1 cellular context compared by ENCODE assay signal in the genomic region with DNA sequence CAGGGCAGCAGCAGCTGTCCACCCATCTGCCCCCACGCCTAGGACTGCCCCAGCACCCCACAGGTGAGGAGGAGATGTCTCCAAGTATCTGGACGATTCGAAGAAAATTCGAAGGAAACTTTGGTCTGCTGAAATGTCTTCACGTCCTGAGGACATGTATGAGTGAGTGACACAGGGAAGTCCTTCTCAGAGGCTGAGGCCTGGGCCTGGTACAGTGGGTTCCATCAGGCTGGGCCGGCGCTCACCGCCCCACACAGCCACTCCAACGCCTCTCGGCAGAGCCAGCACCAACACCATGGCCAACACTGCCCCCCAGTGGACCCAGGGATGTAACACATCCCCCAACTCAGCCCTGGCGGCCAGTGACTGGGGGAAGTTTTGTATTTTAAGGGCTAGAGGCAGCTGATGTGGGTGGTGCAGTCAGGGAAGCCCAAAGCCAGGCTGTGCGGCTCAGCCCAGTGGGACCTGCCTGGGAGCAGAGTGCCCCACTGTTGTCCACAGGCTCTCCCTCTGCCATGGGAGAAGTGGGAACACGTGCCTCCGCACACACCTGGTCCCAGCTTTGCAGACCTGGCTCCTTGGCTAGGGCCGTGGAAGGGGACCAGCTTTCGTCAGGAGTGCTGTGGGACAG.
A peak's percentile ranks its signal among the peaks of the same experiment; 100 is the strongest.
TF ChIP-seq lines count a peak whose summit lies in the region.

No MANE protein-coding gene starts in this region.

TF ChIP-seq in HepG2, 621 proteins besides CTCF, POLR2A, EP300 and RAD21 (continued from another document and continues in another):
- TF ChIP-seq, protein P1, sequence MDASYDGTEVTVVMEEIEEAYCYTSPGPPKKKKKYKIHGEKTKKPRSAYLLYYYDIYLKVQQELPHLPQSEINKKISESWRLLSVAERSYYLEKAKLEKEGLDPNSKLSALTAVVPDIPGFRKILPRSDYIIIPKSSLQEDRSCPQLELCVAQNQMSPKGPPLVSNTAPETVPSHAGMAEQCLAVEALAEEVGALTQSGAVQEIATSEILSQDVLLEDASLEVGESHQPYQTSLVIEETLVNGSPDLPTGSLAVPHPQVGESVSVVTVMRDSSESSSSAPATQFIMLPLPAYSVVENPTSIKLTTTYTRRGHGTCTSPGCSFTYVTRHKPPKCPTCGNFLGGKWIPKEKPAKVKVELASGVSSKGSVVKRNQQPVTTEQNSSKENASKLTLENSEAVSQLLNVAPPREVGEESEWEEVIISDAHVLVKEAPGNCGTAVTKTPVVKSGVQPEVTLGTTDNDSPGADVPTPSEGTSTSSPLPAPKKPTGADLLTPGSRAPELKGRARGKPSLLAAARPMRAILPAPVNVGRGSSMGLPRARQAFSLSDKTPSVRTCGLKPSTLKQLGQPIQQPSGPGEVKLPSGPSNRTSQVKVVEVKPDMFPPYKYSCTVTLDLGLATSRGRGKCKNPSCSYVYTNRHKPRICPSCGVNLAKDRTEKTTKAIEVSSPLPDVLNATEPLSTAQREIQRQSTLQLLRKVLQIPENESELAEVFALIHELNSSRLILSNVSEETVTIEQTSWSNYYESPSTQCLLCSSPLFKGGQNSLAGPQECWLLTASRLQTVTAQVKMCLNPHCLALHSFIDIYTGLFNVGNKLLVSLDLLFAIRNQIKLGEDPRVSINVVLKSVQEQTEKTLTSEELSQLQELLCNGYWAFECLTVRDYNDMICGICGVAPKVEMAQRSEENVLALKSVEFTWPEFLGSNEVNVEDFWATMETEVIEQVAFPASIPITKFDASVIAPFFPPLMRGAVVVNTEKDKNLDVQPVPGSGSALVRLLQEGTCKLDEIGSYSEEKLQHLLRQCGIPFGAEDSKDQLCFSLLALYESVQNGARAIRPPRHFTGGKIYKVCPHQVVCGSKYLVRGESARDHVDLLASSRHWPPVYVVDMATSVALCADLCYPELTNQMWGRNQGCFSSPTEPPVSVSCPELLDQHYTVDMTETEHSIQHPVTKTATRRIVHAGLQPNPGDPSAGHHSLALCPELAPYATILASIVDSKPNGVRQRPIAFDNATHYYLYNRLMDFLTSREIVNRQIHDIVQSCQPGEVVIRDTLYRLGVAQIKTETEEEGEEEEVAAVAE (CRISPR knock-in tag; IDR thresholded peaks at IDR 0.05; ENCODE audit: borderline replicate concordance): peak; percentile 69; the same call in 1 of the 2 replicates
- TF ChIP-seq, protein P2, sequence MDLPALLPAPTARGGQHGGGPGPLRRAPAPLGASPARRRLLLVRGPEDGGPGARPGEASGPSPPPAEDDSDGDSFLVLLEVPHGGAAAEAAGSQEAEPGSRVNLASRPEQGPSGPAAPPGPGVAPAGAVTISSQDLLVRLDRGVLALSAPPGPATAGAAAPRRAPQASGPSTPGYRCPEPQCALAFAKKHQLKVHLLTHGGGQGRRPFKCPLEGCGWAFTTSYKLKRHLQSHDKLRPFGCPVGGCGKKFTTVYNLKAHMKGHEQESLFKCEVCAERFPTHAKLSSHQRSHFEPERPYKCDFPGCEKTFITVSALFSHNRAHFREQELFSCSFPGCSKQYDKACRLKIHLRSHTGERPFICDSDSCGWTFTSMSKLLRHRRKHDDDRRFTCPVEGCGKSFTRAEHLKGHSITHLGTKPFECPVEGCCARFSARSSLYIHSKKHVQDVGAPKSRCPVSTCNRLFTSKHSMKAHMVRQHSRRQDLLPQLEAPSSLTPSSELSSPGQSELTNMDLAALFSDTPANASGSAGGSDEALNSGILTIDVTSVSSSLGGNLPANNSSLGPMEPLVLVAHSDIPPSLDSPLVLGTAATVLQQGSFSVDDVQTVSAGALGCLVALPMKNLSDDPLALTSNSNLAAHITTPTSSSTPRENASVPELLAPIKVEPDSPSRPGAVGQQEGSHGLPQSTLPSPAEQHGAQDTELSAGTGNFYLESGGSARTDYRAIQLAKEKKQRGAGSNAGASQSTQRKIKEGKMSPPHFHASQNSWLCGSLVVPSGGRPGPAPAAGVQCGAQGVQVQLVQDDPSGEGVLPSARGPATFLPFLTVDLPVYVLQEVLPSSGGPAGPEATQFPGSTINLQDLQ (CRISPR knock-in tag; IDR thresholded peaks at IDR 0.05): no peak
- TF ChIP-seq, protein P3, sequence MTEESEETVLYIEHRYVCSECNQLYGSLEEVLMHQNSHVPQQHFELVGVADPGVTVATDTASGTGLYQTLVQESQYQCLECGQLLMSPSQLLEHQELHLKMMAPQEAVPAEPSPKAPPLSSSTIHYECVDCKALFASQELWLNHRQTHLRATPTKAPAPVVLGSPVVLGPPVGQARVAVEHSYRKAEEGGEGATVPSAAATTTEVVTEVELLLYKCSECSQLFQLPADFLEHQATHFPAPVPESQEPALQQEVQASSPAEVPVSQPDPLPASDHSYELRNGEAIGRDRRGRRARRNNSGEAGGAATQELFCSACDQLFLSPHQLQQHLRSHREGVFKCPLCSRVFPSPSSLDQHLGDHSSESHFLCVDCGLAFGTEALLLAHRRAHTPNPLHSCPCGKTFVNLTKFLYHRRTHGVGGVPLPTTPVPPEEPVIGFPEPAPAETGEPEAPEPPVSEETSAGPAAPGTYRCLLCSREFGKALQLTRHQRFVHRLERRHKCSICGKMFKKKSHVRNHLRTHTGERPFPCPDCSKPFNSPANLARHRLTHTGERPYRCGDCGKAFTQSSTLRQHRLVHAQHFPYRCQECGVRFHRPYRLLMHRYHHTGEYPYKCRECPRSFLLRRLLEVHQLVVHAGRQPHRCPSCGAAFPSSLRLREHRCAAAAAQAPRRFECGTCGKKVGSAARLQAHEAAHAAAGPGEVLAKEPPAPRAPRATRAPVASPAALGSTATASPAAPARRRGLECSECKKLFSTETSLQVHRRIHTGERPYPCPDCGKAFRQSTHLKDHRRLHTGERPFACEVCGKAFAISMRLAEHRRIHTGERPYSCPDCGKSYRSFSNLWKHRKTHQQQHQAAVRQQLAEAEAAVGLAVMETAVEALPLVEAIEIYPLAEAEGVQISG (CRISPR knock-in tag; IDR thresholded peaks at IDR 0.05): peak; percentile 55
- TF ChIP-seq ZKSCAN8 (CRISPR knock-in tag; IDR thresholded peaks at IDR 0.05; ENCODE audit: borderline replicate concordance): peak; percentile 40; the same call in 1 of the 2 replicates
- TF ChIP-seq STAG1 (CRISPR knock-in tag; IDR thresholded peaks at IDR 0.05): peak; percentile 100
- TF ChIP-seq GABPB1 (CRISPR knock-in tag; IDR thresholded peaks at IDR 0.05): peak; percentile 63
- no peak for TF ChIP-seq ZNF883 (CRISPR knock-in tag; IDR thresholded peaks at IDR 0.05; ENCODE audit: not compliant biosample characterization)
- TF ChIP-seq, protein P4, sequence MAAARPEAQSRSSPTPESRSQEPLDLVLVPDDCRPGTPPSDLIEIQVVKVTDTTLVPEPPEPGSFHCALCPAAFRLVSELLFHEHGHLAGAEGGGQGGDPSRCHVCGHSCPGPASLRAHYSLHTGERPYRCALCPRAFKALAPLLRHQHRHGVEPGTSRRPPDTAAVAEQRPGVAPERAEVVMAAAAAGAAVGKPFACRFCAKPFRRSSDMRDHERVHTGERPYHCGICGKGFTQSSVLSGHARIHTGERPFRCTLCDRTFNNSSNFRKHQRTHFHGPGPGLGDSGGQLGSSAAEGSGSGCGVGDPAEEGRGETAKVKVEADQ (CRISPR knock-in tag; IDR thresholded peaks at IDR 0.05; ENCODE audit: borderline replicate concordance): no peak
- no peak for TF ChIP-seq ZNF33B (CRISPR knock-in tag; IDR thresholded peaks at IDR 0.05)
- TF ChIP-seq MYC (CRISPR knock-in tag; IDR thresholded peaks at IDR 0.05; ENCODE audit: borderline replicate concordance): peak; percentile 36; the same call in 1 of the 2 replicates
- no peak for TF ChIP-seq RBM22 (optimal IDR thresholded peaks at IDR 0.05; ENCODE audit: low read length)
- TF ChIP-seq, protein P5, sequence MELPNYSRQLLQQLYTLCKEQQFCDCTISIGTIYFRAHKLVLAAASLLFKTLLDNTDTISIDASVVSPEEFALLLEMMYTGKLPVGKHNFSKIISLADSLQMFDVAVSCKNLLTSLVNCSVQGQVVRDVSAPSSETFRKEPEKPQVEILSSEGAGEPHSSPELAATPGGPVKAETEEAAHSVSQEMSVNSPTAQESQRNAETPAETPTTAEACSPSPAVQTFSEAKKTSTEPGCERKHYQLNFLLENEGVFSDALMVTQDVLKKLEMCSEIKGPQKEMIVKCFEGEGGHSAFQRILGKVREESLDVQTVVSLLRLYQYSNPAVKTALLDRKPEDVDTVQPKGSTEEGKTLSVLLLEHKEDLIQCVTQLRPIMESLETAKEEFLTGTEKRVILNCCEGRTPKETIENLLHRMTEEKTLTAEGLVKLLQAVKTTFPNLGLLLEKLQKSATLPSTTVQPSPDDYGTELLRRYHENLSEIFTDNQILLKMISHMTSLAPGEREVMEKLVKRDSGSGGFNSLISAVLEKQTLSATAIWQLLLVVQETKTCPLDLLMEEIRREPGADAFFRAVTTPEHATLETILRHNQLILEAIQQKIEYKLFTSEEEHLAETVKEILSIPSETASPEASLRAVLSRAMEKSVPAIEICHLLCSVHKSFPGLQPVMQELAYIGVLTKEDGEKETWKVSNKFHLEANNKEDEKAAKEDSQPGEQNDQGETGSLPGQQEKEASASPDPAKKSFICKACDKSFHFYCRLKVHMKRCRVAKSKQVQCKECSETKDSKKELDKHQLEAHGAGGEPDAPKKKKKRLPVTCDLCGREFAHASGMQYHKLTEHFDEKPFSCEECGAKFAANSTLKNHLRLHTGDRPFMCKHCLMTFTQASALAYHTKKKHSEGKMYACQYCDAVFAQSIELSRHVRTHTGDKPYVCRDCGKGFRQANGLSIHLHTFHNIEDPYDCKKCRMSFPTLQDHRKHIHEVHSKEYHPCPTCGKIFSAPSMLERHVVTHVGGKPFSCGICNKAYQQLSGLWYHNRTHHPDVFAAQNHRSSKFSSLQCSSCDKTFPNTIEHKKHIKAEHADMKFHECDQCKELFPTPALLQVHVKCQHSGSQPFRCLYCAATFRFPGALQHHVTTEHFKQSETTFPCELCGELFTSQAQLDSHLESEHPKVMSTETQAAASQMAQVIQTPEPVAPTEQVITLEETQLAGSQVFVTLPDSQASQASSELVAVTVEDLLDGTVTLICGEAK (IDR thresholded peaks at IDR 0.05): no peak
- TF ChIP-seq, protein P5 (CRISPR knock-in tag; IDR thresholded peaks at IDR 0.05): no peak
- TF ChIP-seq ATF7-NPFF (CRISPR knock-in tag; IDR thresholded peaks at IDR 0.05; ENCODE audit: low read depth): no peak
- TF ChIP-seq ZMYM3 (CRISPR knock-in tag; IDR thresholded peaks at IDR 0.05): no peak
- TF ChIP-seq, protein P6, sequence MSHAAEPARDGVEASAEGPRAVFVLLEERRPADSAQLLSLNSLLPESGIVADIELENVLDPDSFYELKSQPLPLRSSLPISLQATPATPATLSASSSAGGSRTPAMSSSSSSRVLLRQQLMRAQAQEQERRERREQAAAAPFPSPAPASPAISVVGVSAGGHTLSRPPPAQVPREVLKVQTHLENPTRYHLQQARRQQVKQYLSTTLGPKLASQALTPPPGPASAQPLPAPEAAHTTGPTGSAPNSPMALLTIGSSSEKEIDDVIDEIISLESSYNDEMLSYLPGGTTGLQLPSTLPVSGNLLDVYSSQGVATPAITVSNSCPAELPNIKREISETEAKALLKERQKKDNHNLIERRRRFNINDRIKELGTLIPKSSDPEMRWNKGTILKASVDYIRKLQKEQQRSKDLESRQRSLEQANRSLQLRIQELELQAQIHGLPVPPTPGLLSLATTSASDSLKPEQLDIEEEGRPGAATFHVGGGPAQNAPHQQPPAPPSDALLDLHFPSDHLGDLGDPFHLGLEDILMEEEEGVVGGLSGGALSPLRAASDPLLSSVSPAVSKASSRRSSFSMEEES (CRISPR knock-in tag; IDR thresholded peaks at IDR 0.05): no peak
- no peak for TF ChIP-seq RFXAP (CRISPR knock-in tag; IDR thresholded peaks at IDR 0.05; ENCODE audit: borderline replicate concordance)
- TF ChIP-seq, protein P7, sequence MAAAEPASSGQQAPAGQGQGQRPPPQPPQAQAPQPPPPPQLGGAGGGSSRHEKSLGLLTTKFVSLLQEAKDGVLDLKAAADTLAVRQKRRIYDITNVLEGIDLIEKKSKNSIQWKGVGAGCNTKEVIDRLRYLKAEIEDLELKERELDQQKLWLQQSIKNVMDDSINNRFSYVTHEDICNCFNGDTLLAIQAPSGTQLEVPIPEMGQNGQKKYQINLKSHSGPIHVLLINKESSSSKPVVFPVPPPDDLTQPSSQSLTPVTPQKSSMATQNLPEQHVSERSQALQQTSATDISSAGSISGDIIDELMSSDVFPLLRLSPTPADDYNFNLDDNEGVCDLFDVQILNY (CRISPR knock-in tag; conservative IDR thresholded peaks at IDR 0.05): no peak
- no peak for TF ChIP-seq ZNF337 (CRISPR knock-in tag; IDR thresholded peaks at IDR 0.05; ENCODE audit: borderline replicate concordance, low read depth)
- no peak for TF ChIP-seq ZNF207 (IDR thresholded peaks at IDR 0.05; ENCODE audit: borderline replicate concordance)
- no peak for TF ChIP-seq ZNF652 (CRISPR knock-in tag; IDR thresholded peaks at IDR 0.05; ENCODE audit: borderline replicate concordance, low read depth)
- TF ChIP-seq PAWR (CRISPR knock-in tag; IDR thresholded peaks at IDR 0.05; ENCODE audit: borderline replicate concordance): no peak
- TF ChIP-seq, protein P8, sequence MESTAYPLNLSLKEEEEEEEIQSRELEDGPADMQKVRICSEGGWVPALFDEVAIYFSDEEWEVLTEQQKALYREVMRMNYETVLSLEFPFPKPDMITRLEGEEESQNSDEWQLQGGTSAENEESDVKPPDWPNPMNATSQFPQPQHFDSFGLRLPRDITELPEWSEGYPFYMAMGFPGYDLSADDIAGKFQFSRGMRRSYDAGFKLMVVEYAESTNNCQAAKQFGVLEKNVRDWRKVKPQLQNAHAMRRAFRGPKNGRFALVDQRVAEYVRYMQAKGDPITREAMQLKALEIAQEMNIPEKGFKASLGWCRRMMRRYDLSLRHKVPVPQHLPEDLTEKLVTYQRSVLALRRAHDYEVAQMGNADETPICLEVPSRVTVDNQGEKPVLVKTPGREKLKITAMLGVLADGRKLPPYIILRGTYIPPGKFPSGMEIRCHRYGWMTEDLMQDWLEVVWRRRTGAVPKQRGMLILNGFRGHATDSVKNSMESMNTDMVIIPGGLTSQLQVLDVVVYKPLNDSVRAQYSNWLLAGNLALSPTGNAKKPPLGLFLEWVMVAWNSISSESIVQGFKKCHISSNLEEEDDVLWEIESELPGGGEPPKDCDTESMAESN (CRISPR knock-in tag; conservative IDR thresholded peaks at IDR 0.05): no peak
- TF ChIP-seq NFIC (IDR thresholded peaks at IDR 0.05; ENCODE audit: low read length): no peak
- no peak for TF ChIP-seq NFE2 (CRISPR knock-in tag; IDR thresholded peaks at IDR 0.05)
